In the genomic region with DNA sequence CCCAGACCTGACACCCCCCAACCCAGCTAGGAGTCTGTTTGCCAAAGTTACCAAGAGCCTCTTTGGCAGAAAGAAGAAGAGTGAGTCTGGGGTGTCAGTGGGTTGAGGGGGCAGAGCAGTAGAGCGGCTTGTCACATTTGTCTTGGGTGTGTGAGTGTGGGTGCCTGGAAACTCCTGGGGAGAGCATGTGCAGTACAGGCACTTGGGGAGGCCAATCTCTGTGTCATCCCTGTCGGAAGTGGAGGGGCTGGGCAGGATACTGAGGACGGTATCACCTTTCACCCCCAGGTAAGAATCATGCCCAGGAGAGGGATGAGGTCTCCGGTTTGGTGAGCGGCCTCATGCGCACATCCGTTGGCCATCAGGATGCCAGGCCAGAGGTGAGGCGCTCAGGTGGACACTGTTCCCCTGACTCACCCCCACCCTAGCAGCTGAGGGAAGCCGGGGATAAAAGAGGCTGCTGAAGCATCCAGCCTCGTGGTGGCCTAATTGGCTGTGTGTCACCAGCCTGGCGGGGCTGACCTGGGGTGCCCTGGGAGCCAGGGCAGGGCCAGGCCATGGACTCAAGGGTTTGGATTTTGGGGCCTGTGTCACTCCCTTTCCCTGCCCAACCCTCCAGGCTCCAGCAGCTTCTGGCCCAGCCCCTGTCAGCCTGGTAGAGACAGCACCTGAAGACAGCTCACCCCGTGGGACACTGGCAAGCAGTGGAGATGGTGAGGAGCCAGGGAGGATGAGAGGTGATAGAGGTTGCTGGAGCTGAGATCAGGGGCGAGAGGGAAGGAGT, we compare ENCODE assay signal across 7 cellular contexts. TPM values are rescaled to one million over a fixed set of nuclear protein-coding genes. Genes with fewer than 3 reads are reported as not detected.
DNase-seq lines count a peak whose midpoint lies in the region; ATAC-seq lines count a peak whose summit lies in the region.
"Had no signal": no experiment of that assay in that cellular context is flagged by ENCODE, and none has a peak within 500 bp of the region (broad histone marks: within the 10 kb centered on the region; RNA-seq: fewer than 3 reads in every experiment).

No MANE protein-coding gene starts in this region.

- POLR2A ChIA-PET in naive thymus-derived CD8-positive, alpha-beta T cell (lab: Charles Lee), result interaction anchor here (0.6 to 16.4 kb wide), 4 partner anchors 8 to 32 kb away, joined by 3 to 590 read pairs (median 232); a partner anchor contains a TSS

- H3K9me3 ChIP-seq in GM23248 (ENCODE audit: low read depth), result no peaks in the 10 kb centered on the region
- H3K9me3 ChIP-seq in adipocyte (ENCODE audit: control insufficient read depth, low read length), result no peaks in the 10 kb centered on the region

- H3K27me3 ChIP-seq in GM23248 (replicated peaks; ENCODE audit: insufficient read depth), result no peaks in the 10 kb centered on the region
- H3K27me3 ChIP-seq in adipocyte (replicated peaks; ENCODE audit: control insufficient read depth, insufficient read depth, low read length), result no peaks in the 10 kb centered on the region

- H3K9me3 Mint-ChIP-seq in naive thymus-derived CD8-positive, alpha-beta T cell, result no peaks in the 10 kb centered on the region

- H2AFZ ChIP-seq in GM23248, result no peak overlapping the region

- H3K4me3 Mint-ChIP-seq in naive thymus-derived CD8-positive, alpha-beta T cell, result peak overlapping the region; percentile 19 to 99 (median 69)

- H3F3A ChIP-seq in GM23248 (ENCODE audit: insufficient read depth), result peaks cover 51% of the 10 kb centered on the region

- no peaks in the 10 kb centered on the region for H4K20me1 ChIP-seq in GM23248 (ENCODE audit: insufficient read depth)

- peak overlapping the region; percentile 84 for H3K4me2 ChIP-seq in GM23248 (ENCODE audit: unreplicated experiment)

- H3K36me3 Mint-ChIP-seq in naive thymus-derived CD8-positive, alpha-beta T cell, result peaks cover 4 to 42% (median 24%) of the 10 kb centered on the region in 3 donors

- DNase-seq in GM23248, result peak; percentile 57
- DNase-seq in adipocyte (ENCODE audit: low read depth), result no peak
- DNase-seq in naive thymus-derived CD8-positive, alpha-beta T cell, result peak in 1 of 10 donors; percentile 55
- DNase-seq in stimulated activated CD4-positive, alpha-beta T cell treated with anti-CD3 and anti-CD28 coated beads, Interleukin-4, amount 100 ng/mL, for 24 hours, result no peak

- H3K9me2 ChIP-seq in GM23248 (ENCODE audit: insufficient read depth), result no peaks in the 10 kb centered on the region

- 77 to 78% methylated on average over 13 of the region's 13 CpGs for WGBS in GM23248 (ENCODE audit: low coverage in 1 of 2, low lambda C conversion rate in 2 of 2, missing lambda C conversion rate in 2 of 2), 2 experiments

- H3K4me3 ChIP-seq in GM23248 (peak overlapping the region; percentile 99; the same call in 1 of the 2 replicates), adipocyte (ENCODE audit: low read length) (no peak overlapping the region)

- H3K36me3 ChIP-seq in GM23248 (ENCODE audit: low read depth) (peaks cover 16% of the 10 kb centered on the region; the same call in 1 of the 2 replicates), adipocyte (ENCODE audit: control insufficient read depth, insufficient read depth, low read length, severe bottlenecking) (peaks cover 32% of the 10 kb centered on the region)

- no peak for ATAC-seq in naive thymus-derived CD8-positive, alpha-beta T cell
- ATAC-seq in HG02885 (IDR thresholded peaks at IDR 0.05; ENCODE audit: poor library complexity, unreplicated experiment) (no peak), HG03439 (IDR thresholded peaks at IDR 0.05; ENCODE audit: unreplicated experiment) (no peak)

- H3K4me1 Mint-ChIP-seq in naive thymus-derived CD8-positive, alpha-beta T cell, result peaks cover 31 to 74% (median 65%) of the 10 kb centered on the region in 4 donors

- no peaks in the 10 kb centered on the region for H3K27me3 Mint-ChIP-seq in naive thymus-derived CD8-positive, alpha-beta T cell

- H3K27ac ChIP-seq in GM23248, result peak overlapping the region; percentile 100

- in situ Hi-C loops in GM23248 (cut with MboI), result no loop called here

- H3K9ac ChIP-seq in GM23248 (peak overlapping the region; percentile 98), adipocyte (ENCODE audit: low read length) (peak overlapping the region; percentile 90)

- peaks cover 57% of the 10 kb centered on the region for H3K79me2 ChIP-seq in GM23248 (ENCODE audit: insufficient read depth)

- H3K27ac Mint-ChIP-seq in naive thymus-derived CD8-positive, alpha-beta T cell, result peak overlapping the region; percentile 89 to 99 (median 94)

- H3K4me1 ChIP-seq in GM23248 (ENCODE audit: insufficient read depth) (peaks cover 44% of the 10 kb centered on the region), adipocyte (ENCODE audit: control insufficient read depth, insufficient read depth, low read length) (peaks cover 45% of the 10 kb centered on the region)

RNA-seq across cellular contexts. Expression of a gene that starts 3.3 kb away (rescaled TPM):
- total RNA-seq in GM23248 (2014; rRNA removed; shearing (Covaris generic)), result 28.5 and 30.7 TPM in 2 replicates
- 29.8 and 30.2 TPM in 2 replicates for polyA plus RNA-seq in GM23248 (2016; fragmentation: Nextera tagmentation; extraction: Ambion mirVana)
- total RNA-seq in naive thymus-derived CD8-positive, alpha-beta T cell, result 100 to 1,000 TPM; 139 to 140 TPM
- 10 to 100 TPM; 14.3 to 36.0 (median 25.5) TPM for polyA plus RNA-seq in naive thymus-derived CD8-positive, alpha-beta T cell

RNA-seq across cellular contexts. Expression of a gene that starts 3.6 kb away (rescaled TPM):
- not detected in 2 replicates for total RNA-seq in GM23248 (2014; rRNA removed; shearing (Covaris generic))
- polyA plus RNA-seq in GM23248 (2016; fragmentation: Nextera tagmentation; extraction: Ambion mirVana), result 0.52 and 0.59 TPM in 2 replicates
- total RNA-seq in naive thymus-derived CD8-positive, alpha-beta T cell, result 1 to 10 TPM; 1.2 to 2.1 TPM
- under 1 TPM in 2 of 3 donors, not detected in 1; 0.24 to 0.86 TPM for polyA plus RNA-seq in naive thymus-derived CD8-positive, alpha-beta T cell
- total RNA-seq: activated CD8-positive, alpha-beta memory T cell treated with anti-CD3 and anti-CD28 coated beads for 36 hours had no signal

RNA-seq across cellular contexts. Expression of a gene that starts 4.8 kb away (rescaled TPM):
- total RNA-seq in GM23248 (2014; rRNA removed; shearing (Covaris generic)), result 8.0 and 12.0 TPM in 2 replicates
- 9.4 and 12.1 TPM in 2 replicates for polyA plus RNA-seq in GM23248 (2016; fragmentation: Nextera tagmentation; extraction: Ambion mirVana)
- total RNA-seq in naive thymus-derived CD8-positive, alpha-beta T cell, result 1 to 10 TPM; 6.5 to 8.8 TPM
- under 1 TPM; 0.16 to 0.47 (median 0.44) TPM for polyA plus RNA-seq in naive thymus-derived CD8-positive, alpha-beta T cell

RNA-seq across cellular contexts. Expression of a gene that starts 15.5 kb away (rescaled TPM):
- 0.32 and 0.76 TPM in 2 replicates for total RNA-seq in GM23248 (2014; rRNA removed; shearing (Covaris generic))
- 0.30 and 0.31 TPM in 2 replicates for polyA plus RNA-seq in GM23248 (2016; fragmentation: Nextera tagmentation; extraction: Ambion mirVana)
- total RNA-seq in naive thymus-derived CD8-positive, alpha-beta T cell, result 1 to 10 TPM; 1.6 to 2.2 TPM
- under 1 TPM in 2 of 3 donors, not detected in 1; 0.29 to 0.32 TPM for polyA plus RNA-seq in naive thymus-derived CD8-positive, alpha-beta T cell

RNA-seq across cellular contexts. Expression of a gene that starts 28.2 kb away (rescaled TPM):
- 1,375 and 2,062 TPM in 2 replicates for total RNA-seq in GM23248 (2014; rRNA removed; shearing (Covaris generic))
- polyA plus RNA-seq in GM23248 (2016; fragmentation: Nextera tagmentation; extraction: Ambion mirVana), result 570 and 596 TPM in 2 replicates
- total RNA-seq in naive thymus-derived CD8-positive, alpha-beta T cell, result 1,000 to 10,000 TPM; 2,208 to 2,330 TPM
- 1,000 to 10,000 TPM; 1,336 to 1,571 (median 1,431) TPM for polyA plus RNA-seq in naive thymus-derived CD8-positive, alpha-beta T cell
